In genomic region chr7:96870934-96871333, GRCh38 we compare ENCODE assay signal across 1 cellular context.
TF ChIP-seq lines count a peak whose summit lies in the region.

No MANE protein-coding gene starts in this region.

TF ChIP-seq in HepG2, 621 proteins besides CTCF, POLR2A, EP300 and RAD21 (continued from another document):
- TF ChIP-seq ARNTL (CRISPR knock-in tag; IDR thresholded peaks at IDR 0.05) (no peak), HDAC6 (IDR thresholded peaks at IDR 0.05; ENCODE audit: low read depth, low read length) (no peak), FOXA1 (IDR thresholded peaks at IDR 0.05) (no peak), FOXA1 (CRISPR knock-in tag; IDR thresholded peaks at IDR 0.05) (no peak), ESRRA (CRISPR knock-in tag; IDR thresholded peaks at IDR 0.05; ENCODE audit: low read depth) (no peak)
